In genomic region chr7:32496052-32496813, GRCh38 we compare ENCODE assay signal across 8 cellular contexts. TPM values are rescaled to one million over a fixed set of nuclear protein-coding genes. Genes with fewer than 3 reads are reported as not detected.
A peak's percentile ranks its signal among the peaks of the same experiment; 100 is the strongest.
DNase-seq lines count a peak whose midpoint lies in the region; ATAC-seq and TF ChIP-seq lines count a peak whose summit lies in the region.

No MANE protein-coding gene starts in this region.

- TF ChIP-seq CTCF in VCaP (conservative IDR thresholded peaks at IDR 0.05): no peak
- no peak for TF ChIP-seq CTCF in glutamatergic neuron (IDR thresholded peaks at IDR 0.05; ENCODE audit: partially characterized antibody, unreplicated experiment)

- peaks cover 5% of the 10 kb centered on the region for H3K9me3 Mint-ChIP-seq in glutamatergic neuron (ENCODE audit: unreplicated experiment)

- H3K9ac ChIP-seq in BLaER1: peak overlapping the region; percentile 93
- peak overlapping the region; percentile 95 for H3K9ac ChIP-seq in GM23248
- H3K9ac ChIP-seq in skeletal muscle tissue (ENCODE audit: low read depth in 1 of 3, low read length in 3 of 3): peak overlapping the region; percentile 90 to 95 (median 95)

- peaks cover 23% of the 10 kb centered on the region for H4K20me1 ChIP-seq in BLaER1
- 0 out of 2 replicates have a peak, but pooled peaks cover under 1% of the 10 kb centered on the region for H4K20me1 ChIP-seq in GM23248 (ENCODE audit: insufficient read depth)

- H3K4me2 ChIP-seq in BLaER1 (peak overlapping the region; percentile 86), GM23248 (ENCODE audit: unreplicated experiment) (peak overlapping the region; percentile 87)

- H3K27ac ChIP-seq in BLaER1 (peak overlapping the region; percentile 97), GM23248 (peak overlapping the region; percentile 82), VCaP (peak overlapping the region; percentile 90), skeletal muscle tissue (ENCODE audit: low read depth, low read length) (peak overlapping the region; percentile 92)

- H3K4me1 Mint-ChIP-seq in glutamatergic neuron (ENCODE audit: low read depth, unreplicated experiment): peaks cover 7% of the 10 kb centered on the region

- H3K36me3 ChIP-seq in BLaER1: peaks cover 16% of the 10 kb centered on the region; the same call in 1 of the 2 replicates
- H3K36me3 ChIP-seq in GM23248 (ENCODE audit: low read depth): 0 out of 2 replicates have a peak, but pooled peaks cover 5% of the 10 kb centered on the region
- no peaks in the 10 kb centered on the region for H3K36me3 ChIP-seq in skeletal muscle tissue (ENCODE audit: control insufficient read depth in 3 of 3, insufficient read depth in 3 of 3, low read length in 3 of 3)

- H3K9me3 ChIP-seq in BLaER1 (peaks cover 9% of the 10 kb centered on the region; the same call in 1 of the 2 replicates), GM23248 (ENCODE audit: low read depth) (no peaks in the 10 kb centered on the region), skeletal muscle tissue (ENCODE audit: control insufficient read depth in 3 of 3, low read length in 3 of 3) (no peaks in the 10 kb centered on the region)

- no peaks in the 10 kb centered on the region for H3K9me2 ChIP-seq in GM23248 (ENCODE audit: insufficient read depth)

- in situ Hi-C loops in GM23248 (cut with MboI): loop anchor here (25.0 kb wide), 1 partner anchor 734 kb away; no protein-coding TSS in a partner anchor

- H3F3A ChIP-seq in GM23248 (ENCODE audit: insufficient read depth): peaks cover 27% of the 10 kb centered on the region

- peaks cover 3% of the 10 kb centered on the region for H3K27me3 Mint-ChIP-seq in glutamatergic neuron (ENCODE audit: unreplicated experiment)

- H2AFZ ChIP-seq in GM23248: peak overlapping the region; percentile 72

- H3K27ac Mint-ChIP-seq in glutamatergic neuron (ENCODE audit: unreplicated experiment): peak overlapping the region; percentile 94

- DNase-seq in GM23248: peak; percentile 36
- no peak for DNase-seq in glutamatergic neuron
- no peak for DNase-seq in stimulated activated CD8-positive, alpha-beta memory T cell treated with anti-CD3 and anti-CD28 coated beads, Interleukin-4, amount 100 ng/mL, for 48 hours
- DNase-seq in activated gamma-delta T cell (lab: John Stamatoyannopoulos, UW): no peak

- H3K4me3 ChIP-seq in BLaER1 (peak overlapping the region; percentile 81), GM23248 (peak overlapping the region; percentile 86), skeletal muscle tissue (ENCODE audit: low read length in 3 of 3) (peak overlapping the region; percentile 84 to 92 (median 91))

- 4 to 6% methylated on average over 10 of the region's 10 CpGs for WGBS in GM23248 (ENCODE audit: low coverage in 1 of 2, low lambda C conversion rate in 2 of 2, missing lambda C conversion rate in 2 of 2), 2 experiments

- H3K4me1 ChIP-seq in BLaER1 (peaks cover 27% of the 10 kb centered on the region), GM23248 (ENCODE audit: insufficient read depth) (peaks cover 20% of the 10 kb centered on the region), skeletal muscle tissue (ENCODE audit: control insufficient read depth in 3 of 3, insufficient read depth in 3 of 3, low read length in 3 of 3) (peaks cover 17 to 20% (median 19%) of the 10 kb centered on the region in 3 donors)

- no peaks in the 10 kb centered on the region for H3K36me3 Mint-ChIP-seq in glutamatergic neuron (ENCODE audit: unreplicated experiment)

- no peak for ATAC-seq in GM19452 (IDR thresholded peaks at IDR 0.05; ENCODE audit: unreplicated experiment)

- H3K4me3 Mint-ChIP-seq in glutamatergic neuron (ENCODE audit: unreplicated experiment): peak overlapping the region; percentile 91

- no peaks in the 10 kb centered on the region for H3K27me3 ChIP-seq in BLaER1
- no peaks in the 10 kb centered on the region for H3K27me3 ChIP-seq in GM23248 (replicated peaks; ENCODE audit: insufficient read depth)
- no peaks in the 10 kb centered on the region for H3K27me3 ChIP-seq in skeletal muscle tissue (ENCODE audit: control insufficient read depth in 3 of 3, insufficient read depth in 3 of 3, low read length in 3 of 3)

- H3K79me2 ChIP-seq in GM23248 (ENCODE audit: insufficient read depth): peaks cover 65% of the 10 kb centered on the region

RNA-seq across cellular contexts. Expression of gene AVL9, which starts 0.9 kb away (rescaled TPM):
- total RNA-seq in GM23248 (2014; rRNA removed; shearing (Covaris generic)): 12.0 and 13.3 TPM in 2 replicates
- 5.1 and 7.2 TPM in 2 replicates for polyA plus RNA-seq in GM23248 (2016; fragmentation: Nextera tagmentation; extraction: Ambion mirVana)
- total RNA-seq in glutamatergic neuron (ENCODE audit: unreplicated experiment) (46.8 TPM), skeletal muscle tissue (17.7 TPM)

RNA-seq across cellular contexts. Expression of gene LSM5, which starts 6.1 kb away (rescaled TPM):
- total RNA-seq in GM23248 (2014; rRNA removed; shearing (Covaris generic)): 19.7 and 34.4 TPM in 2 replicates
- 110 and 117 TPM in 2 replicates for polyA plus RNA-seq in GM23248 (2016; fragmentation: Nextera tagmentation; extraction: Ambion mirVana)
- 46.6 TPM for total RNA-seq in glutamatergic neuron (ENCODE audit: unreplicated experiment)
- total RNA-seq in skeletal muscle tissue: 18.3 TPM
